Comparison of ENCODE assay signal across 10 cellular contexts in genomic region chr17:2634361-2634960, GRCh38. TPM values are rescaled to one million over a fixed set of nuclear protein-coding genes. Genes with fewer than 3 reads are reported as not detected.
A peak's percentile ranks its signal among the peaks of the same experiment; 100 is the strongest.
DNase-seq lines count a peak whose midpoint lies in the region; ATAC-seq and TF ChIP-seq lines count a peak whose summit lies in the region.
"Had no signal": no experiment of that assay in that cellular context is flagged by ENCODE, and none has a peak within 500 bp of the region (broad histone marks: within the 10 kb centered on the region; RNA-seq: fewer than 3 reads in every experiment).

No MANE protein-coding gene starts in this region.

- no peak for TF ChIP-seq CTCF in ascending aorta (IDR thresholded peaks at IDR 0.05)

- no peaks in the 10 kb centered on the region for H3K9me3 Mint-ChIP-seq in naive thymus-derived CD8-positive, alpha-beta T cell

- intact Hi-C loops in ascending aorta (cut with DNase I) = loop anchor here (5.0 kb wide), 1 partner anchor 37 kb away; no protein-coding TSS in a partner anchor

- H3K36me3 Mint-ChIP-seq in naive thymus-derived CD8-positive, alpha-beta T cell = peaks cover 0 to 51% (median 5%) of the 10 kb centered on the region in 3 donors

- peak overlapping the region in 9 of 10 donors; percentile 28 to 89 (median 63) for H3K27ac Mint-ChIP-seq in naive thymus-derived CD8-positive, alpha-beta T cell

- H3K9me3 ChIP-seq in ascending aorta = no peaks in the 10 kb centered on the region

- H3K4me1 Mint-ChIP-seq in naive thymus-derived CD8-positive, alpha-beta T cell = peaks cover 32 to 75% (median 71%) of the 10 kb centered on the region in 4 donors

- DNase-seq in DMS79 (lab: John Stamatoyannopoulos, UW) = peak; percentile 4
- DNase-seq in LHCN-M2 (ENCODE audit: low read depth) = peak; percentile 78
- peak; percentile 27 to 79 for DNase-seq in T47D (ENCODE audit: low read depth in 1 of 2, low spot score in 1 of 2)
- no peak for DNase-seq in naive thymus-derived CD8-positive, alpha-beta T cell
- DNase-seq in activated CD8-positive, alpha-beta memory T cell treated with anti-CD3 and anti-CD28 coated beads, Interleukin-2, amount 50 U/mL, for 48 hours = no peak
- no peak for DNase-seq in ascending aorta (ENCODE audit: low spot score in 2 of 2)
- DNase-seq: effector CD8-positive, alpha-beta T cell; NCI-H187 treated with DMSO at 0.1 percent for 48 hours had no signal

- no peak overlapping the region for H3K4me3 ChIP-seq in ascending aorta

- peaks cover 11 to 14% of the 10 kb centered on the region in 2 donors for H3K36me3 ChIP-seq in ascending aorta

- H3K27me3 ChIP-seq in ascending aorta = no peaks in the 10 kb centered on the region

- no peak overlapping the region for H3K27ac ChIP-seq in ascending aorta

- peaks cover 0 to 25% of the 10 kb centered on the region in 2 donors for H3K4me1 ChIP-seq in ascending aorta

- no peak for ATAC-seq in naive thymus-derived CD8-positive, alpha-beta T cell
- ATAC-seq in HG02870 (IDR thresholded peaks at IDR 0.05; ENCODE audit: unreplicated experiment) = no peak
- no peak for ATAC-seq in GM18520 (IDR thresholded peaks at IDR 0.05; ENCODE audit: unreplicated experiment)

- in situ Hi-C loops in T47D (cut with HindIII; ENCODE audit: low pct_unique_long_range_greater_than_20kb, low sequenced_read_pairs) = no loop called here

- POLR2A ChIA-PET in naive thymus-derived CD8-positive, alpha-beta T cell (lab: Charles Lee) = no interaction called here

- H3K27me3 Mint-ChIP-seq in naive thymus-derived CD8-positive, alpha-beta T cell = no peaks in the 10 kb centered on the region

- peak overlapping the region in 2 of 10 donors; percentile 30 to 36 for H3K4me3 Mint-ChIP-seq in naive thymus-derived CD8-positive, alpha-beta T cell

RNA-seq across cellular contexts. Expression of gene PAFAH1B1, which starts 41.0 kb away (rescaled TPM):
- 59.1 and 89.2 TPM in 2 replicates for total RNA-seq in LHCN-M2 (2014; rRNA removed)
- polyA plus RNA-seq in LHCN-M2 (2012) = 88.6 TPM
- 100 to 1,000 TPM; 153 to 170 TPM for total RNA-seq in naive thymus-derived CD8-positive, alpha-beta T cell
- 10 to 100 TPM; 10.5 to 12.5 (median 11.3) TPM for polyA plus RNA-seq in naive thymus-derived CD8-positive, alpha-beta T cell
- total RNA-seq in ascending aorta = 29.6 TPM

Comparison
In these comparisons a context has a peak if more than half of its experiments do, and no peak if none do; other contexts are left out.
1. DNase-seq: peak in DMS79 (single experiment), LHCN-M2 (single experiment) and T47D (2 of 2); none in naive thymus-derived CD8-positive, alpha-beta T cell (0 of 10), activated CD8-positive, alpha-beta memory T cell treated with anti-CD3 and anti-CD28 coated beads, Interleukin-2, amount 50 U/mL, for 48 hours (single experiment) and ascending aorta (0 of 2).